20 cellular contexts compared by ENCODE assay signal in the genomic region with DNA sequence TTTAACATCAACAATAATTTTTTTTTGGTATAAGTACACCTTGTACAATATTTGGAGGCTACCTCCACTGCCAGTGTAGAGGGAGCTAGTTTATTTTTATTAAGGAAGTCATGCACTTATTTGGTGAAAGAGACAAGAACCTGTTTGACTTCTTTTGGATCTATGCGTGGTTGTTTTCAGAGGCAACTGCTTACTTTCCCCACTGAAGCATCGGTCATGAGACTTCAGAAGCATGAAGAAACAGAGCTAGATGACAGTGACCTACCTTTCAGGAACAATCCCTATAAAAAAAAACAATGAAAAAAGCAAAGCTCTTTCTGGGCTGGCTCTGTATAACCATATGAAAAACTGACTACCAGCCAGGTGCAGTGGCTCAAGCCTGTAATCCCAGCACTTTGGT. TPM values are rescaled to one million over a fixed set of nuclear protein-coding genes. Genes with fewer than 3 reads are reported as not detected.
A peak's percentile ranks its signal among the peaks of the same experiment; 100 is the strongest.
DNase-seq lines count a peak whose midpoint lies in the region; ATAC-seq and TF ChIP-seq lines count a peak whose summit lies in the region.
"Had no signal": no experiment of that assay in that cellular context is flagged by ENCODE, and none has a peak within 500 bp of the region (broad histone marks: within the 10 kb centered on the region; RNA-seq: fewer than 3 reads in every experiment).

No MANE protein-coding gene starts in this region.

- TF ChIP-seq POLR2A in thyroid gland (IDR thresholded peaks at IDR 0.05): no peak

- WGBS in thyroid gland, 2 donors: 36 to 39% methylated on average over 2 of the region's 2 CpGs

- no peak overlapping the region for H3K4me3 Mint-ChIP-seq in natural killer cell
- H3K4me3 Mint-ChIP-seq: HFFc6 had no signal

- no peaks in the 10 kb centered on the region for H3K9me3 Mint-ChIP-seq in natural killer cell
- H3K9me3 Mint-ChIP-seq: HFFc6 had no signal

- no peaks in the 10 kb centered on the region for H3K9me3 ChIP-seq in thyroid gland
- H3K9me3 ChIP-seq: BE2C had no signal

- H3K27ac ChIP-seq in VCaP (peak overlapping the region; percentile 77), epithelial cell of prostate (no peak overlapping the region), thyroid gland (peak overlapping the region; percentile 85 to 98 (median 88))

- peaks cover 16 to 18% of the 10 kb centered on the region in 2 donors for H3K4me1 ChIP-seq in thyroid gland
- H3K4me1 ChIP-seq: BE2C had no signal

- no peak overlapping the region for H3K27ac Mint-ChIP-seq in natural killer cell
- H3K27ac Mint-ChIP-seq: HFFc6 had no signal

- no peaks in the 10 kb centered on the region for H3K36me3 ChIP-seq in thyroid gland
- H3K36me3 ChIP-seq: BE2C had no signal

- H3K27me3 ChIP-seq in thyroid gland: no peaks in the 10 kb centered on the region
- H3K27me3 ChIP-seq: BE2C had no signal

- H3K36me3 Mint-ChIP-seq in natural killer cell: no peaks in the 10 kb centered on the region

- peak; percentile 65 for DNase-seq in SIG-M5 treated with dmso at 0.1 percent for 504 hours (lab: John Stamatoyannopoulos, UW; ENCODE audit: unreplicated experiment)
- DNase-seq in SIG-M5 (lab: John Stamatoyannopoulos, UW): no peak
- peak; percentile 66 for DNase-seq in epithelial cell of prostate (ENCODE audit: low read depth, low spot score)
- DNase-seq in thyroid gland: peak; percentile 19 to 25
- DNase-seq in natural killer cell: no peak
- DNase-seq: 8988T, BE2C, DND-41, H7, HFFc6, KG1, NCI-H1694, NCI-H2081, NCI-H2171 treated with DMSO at 0.1 percent for 48 hours, NCI-H524 treated with DMSO at 0.1 percent for 48 hours, SW 1271 had no signal

- H3K4me3 ChIP-seq in thyroid gland (replicated peaks in 1 of 3): no peak overlapping the region

- intact Hi-C loops in thyroid gland (cut with DNase I) (no loop called here), natural killer cell (cut with micrococcal nuclease) (no loop called here)

- H3K4me1 Mint-ChIP-seq in natural killer cell: no peaks in the 10 kb centered on the region

- peaks cover 17 to 40% of the 10 kb centered on the region in 2 donors for H3K27me3 Mint-ChIP-seq in natural killer cell (ENCODE audit: low read depth in 2 of 2)

- no peak for ATAC-seq in GM21717 (IDR thresholded peaks at IDR 0.05; ENCODE audit: unreplicated experiment)
- ATAC-seq in natural killer cell: no peak
- ATAC-seq in HG02852 (IDR thresholded peaks at IDR 0.05; ENCODE audit: unreplicated experiment): no peak
- ATAC-seq: Right ventricle myocardium inferior had no signal

- TF ChIP-seq CTCF in VCaP (conservative IDR thresholded peaks at IDR 0.05) (no peak), thyroid gland (IDR thresholded peaks at IDR 0.05) (no peak), natural killer cell (IDR thresholded peaks at IDR 0.05) (no peak)

RNA-seq across cellular contexts. Expression of a gene that starts 20.0 kb away (rescaled TPM):
- total RNA-seq in thyroid gland: 10 to 100 TPM; 64.2 to 86.7 (median 75.3) TPM
- total RNA-seq in natural killer cell: 10 to 100 TPM; 61.1 to 72.5 (median 62.8) TPM

Comparison
In these comparisons a context has a peak if more than half of its experiments do, and no peak if none do; other contexts are left out.
1. DNase-seq: peak in SIG-M5 treated with dmso at 0.1 percent for 504 hours (single experiment), epithelial cell of prostate (single experiment) and thyroid gland (2 of 2); none in SIG-M5 (single experiment) and natural killer cell (single experiment).